In the genomic region with DNA sequence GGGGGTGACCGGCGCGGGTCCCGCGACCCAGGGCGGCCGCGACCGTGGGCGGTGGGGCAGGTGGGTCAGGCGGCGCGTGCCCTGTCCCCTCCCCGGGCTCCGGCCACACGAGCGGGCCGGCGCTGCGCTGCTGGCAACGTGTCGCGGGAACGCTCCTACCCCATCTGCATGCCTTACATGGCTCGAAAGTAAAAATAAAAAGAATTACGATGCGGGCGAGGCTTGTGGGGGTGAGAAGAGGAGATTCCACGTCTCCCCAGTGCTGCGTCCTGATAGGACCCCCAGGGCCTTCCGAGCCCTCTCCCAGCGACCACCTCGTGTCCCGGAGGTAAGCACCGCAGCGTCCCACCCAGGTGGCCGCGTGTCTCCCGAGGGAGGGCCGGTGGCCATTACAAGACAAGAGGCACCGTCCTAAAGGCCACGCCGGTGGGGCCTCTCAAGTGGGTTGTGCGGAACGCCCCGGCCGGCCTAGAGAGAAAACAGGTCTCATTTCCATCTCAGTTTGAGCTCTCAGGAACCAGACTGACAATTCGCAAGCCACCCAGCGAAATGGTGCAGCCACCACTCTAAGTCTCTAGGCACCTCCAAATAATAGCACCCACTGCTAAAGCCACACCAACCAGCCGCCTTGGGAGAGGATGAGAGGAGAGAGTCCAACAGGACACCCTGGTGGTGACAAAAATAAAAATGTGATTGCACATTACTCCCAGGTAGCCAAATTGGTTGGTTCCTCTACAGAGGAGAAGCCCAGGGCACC, we compare ENCODE assay signal across 1 cellular context.
TF ChIP-seq lines count a peak whose summit lies in the region.

No MANE protein-coding gene starts in this region.

TF ChIP-seq in HepG2, 621 proteins besides CTCF, POLR2A, EP300 and RAD21 (continued from another document and continues in another):
- TF ChIP-seq ZBTB40 (IDR thresholded peaks at IDR 0.05) (no peak), ZBTB40 (CRISPR knock-in tag; IDR thresholded peaks at IDR 0.05) (peak; percentile 30; the same call in 1 of the 2 replicates), ZNF331 (CRISPR knock-in tag; IDR thresholded peaks at IDR 0.05) (no peak), ZNF891 (CRISPR knock-in tag; IDR thresholded peaks at IDR 0.05) (peak; percentile 56; the same call in 1 of the 2 replicates), SALL2 (CRISPR knock-in tag; IDR thresholded peaks at IDR 0.05) (no peak), MED1 (CRISPR knock-in tag; IDR thresholded peaks at IDR 0.05) (peak; percentile 42), FOXP4 (CRISPR knock-in tag; IDR thresholded peaks at IDR 0.05) (0 out of 2 replicates have a peak, but pooled peaks have one; percentile 24), HES4 (CRISPR knock-in tag; IDR thresholded peaks at IDR 0.05; ENCODE audit: borderline replicate concordance) (0 out of 2 replicates have a peak, but pooled peaks have one; percentile 32), ZNF256 (CRISPR knock-in tag; conservative IDR thresholded peaks at IDR 0.05) (no peak), ELF3 (CRISPR knock-in tag; IDR thresholded peaks at IDR 0.05) (0 out of 2 replicates have a peak, but pooled peaks have one; percentile 18), ZBTB2 (CRISPR knock-in tag; IDR thresholded peaks at IDR 0.05; ENCODE audit: low read depth) (no peak), NPAS2 (CRISPR knock-in tag; IDR thresholded peaks at IDR 0.05; ENCODE audit: borderline replicate concordance) (no peak), ZNF280D (CRISPR knock-in tag; IDR thresholded peaks at IDR 0.05) (peak; percentile 48; the same call in 1 of the 2 replicates), MAX (IDR thresholded peaks at IDR 0.05) (0 out of 2 replicates have a peak, but pooled peaks have one; percentile 30), ZNF768 (CRISPR knock-in tag; IDR thresholded peaks at IDR 0.05) (0 out of 2 replicates have a peak, but pooled peaks have one; percentile 17), NFKBIZ (CRISPR knock-in tag; IDR thresholded peaks at IDR 0.05) (no peak), POLR2AphosphoS5 (IDR thresholded peaks at IDR 0.05; ENCODE audit: low read depth, low read length) (no peak), ZSCAN30 (CRISPR knock-in tag; IDR thresholded peaks at IDR 0.05) (no peak), ZNF543 (CRISPR knock-in tag; IDR thresholded peaks at IDR 0.05) (0 out of 2 replicates have a peak, but pooled peaks have one; percentile 12), GATAD1 (CRISPR knock-in tag; IDR thresholded peaks at IDR 0.05) (peak; percentile 24; the same call in 1 of the 2 replicates), MLLT10 (CRISPR knock-in tag; IDR thresholded peaks at IDR 0.05) (no peak), GPN1 (CRISPR knock-in tag; IDR thresholded peaks at IDR 0.05; ENCODE audit: borderline replicate concordance) (no peak), KDM5B (CRISPR knock-in tag; IDR thresholded peaks at IDR 0.05; ENCODE audit: borderline replicate concordance) (0 out of 2 replicates have a peak, but pooled peaks have one; percentile 37), AHR (CRISPR knock-in tag; IDR thresholded peaks at IDR 0.05) (peak; percentile 70; the same call in 1 of the 2 replicates), ZNF761 (CRISPR knock-in tag; conservative IDR thresholded peaks at IDR 0.05) (no peak), TAF1 (CRISPR knock-in tag; IDR thresholded peaks at IDR 0.05) (peak; percentile 48; the same call in 1 of the 2 replicates), SP1 (IDR thresholded peaks at IDR 0.05) (no peak), SP1 (CRISPR knock-in tag; IDR thresholded peaks at IDR 0.05) (no peak), ATF7-NPFF (CRISPR knock-in tag; IDR thresholded peaks at IDR 0.05; ENCODE audit: low read depth) (0 out of 2 replicates have a peak, but pooled peaks have one; percentile 9), ZNF205 (CRISPR knock-in tag; IDR thresholded peaks at IDR 0.05) (peak; percentile 49), XRCC5 (optimal IDR thresholded peaks at IDR 0.05; ENCODE audit: low read length) (no peak), PHF21A (CRISPR knock-in tag; IDR thresholded peaks at IDR 0.05) (peak; percentile 40; the same call in 1 of the 2 replicates), HIVEP1 (CRISPR knock-in tag; IDR thresholded peaks at IDR 0.05) (0 out of 2 replicates have a peak, but pooled peaks have one; percentile 13), ZNF569 (CRISPR knock-in tag; IDR thresholded peaks at IDR 0.05; ENCODE audit: borderline replicate concordance) (no peak), PAWR (CRISPR knock-in tag; IDR thresholded peaks at IDR 0.05; ENCODE audit: borderline replicate concordance) (no peak), MYC (CRISPR knock-in tag; IDR thresholded peaks at IDR 0.05; ENCODE audit: borderline replicate concordance) (peak; percentile 62; the same call in 1 of the 2 replicates), UBTF (CRISPR knock-in tag; IDR thresholded peaks at IDR 0.05) (peak; percentile 39)
- TF ChIP-seq, protein P1, sequence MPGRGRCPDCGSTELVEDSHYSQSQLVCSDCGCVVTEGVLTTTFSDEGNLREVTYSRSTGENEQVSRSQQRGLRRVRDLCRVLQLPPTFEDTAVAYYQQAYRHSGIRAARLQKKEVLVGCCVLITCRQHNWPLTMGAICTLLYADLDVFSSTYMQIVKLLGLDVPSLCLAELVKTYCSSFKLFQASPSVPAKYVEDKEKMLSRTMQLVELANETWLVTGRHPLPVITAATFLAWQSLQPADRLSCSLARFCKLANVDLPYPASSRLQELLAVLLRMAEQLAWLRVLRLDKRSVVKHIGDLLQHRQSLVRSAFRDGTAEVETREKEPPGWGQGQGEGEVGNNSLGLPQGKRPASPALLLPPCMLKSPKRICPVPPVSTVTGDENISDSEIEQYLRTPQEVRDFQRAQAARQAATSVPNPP (CRISPR knock-in tag; IDR thresholded peaks at IDR 0.05): no peak
